23 cellular contexts compared by ENCODE assay signal in genomic region chr1:170174395-170174794, GRCh38. TPM values are rescaled to one million over a fixed set of nuclear protein-coding genes. Genes with fewer than 3 reads are reported as not detected.
"Had no signal": no experiment of that assay in that cellular context is flagged by ENCODE, and none has a peak within 500 bp of the region (broad histone marks: within the 10 kb centered on the region; RNA-seq: fewer than 3 reads in every experiment).

No MANE protein-coding gene starts in this region.

- H3K36me3 ChIP-seq: Peyer's patch, SJCRH30 had no signal

- H3K27ac ChIP-seq: KMS-11, PC-9, Peyer's patch, SJCRH30 had no signal

- H3K27me3 ChIP-seq: Peyer's patch, SJCRH30 had no signal

- DNase-seq: Kasumi-1; MV-4-11; NCI-H1048; NCI-H1105; NCI-H1436 treated with DMSO at 0.1 percent for 48 hours; NCI-H1694; NCI-H1930; NCI-H2081; NCI-H2171; NCI-H446; NCI-H510A; NCI-H524 treated with DMSO at 0.1 percent for 48 hours; NCI-H774; NK-92 treated with Interleukin-12 subunit alpha and Interleukin-12 subunit beta, amount 100 ng/mL, for 24 hours; Peyer's patch; SHP77 treated with DMSO at 0.1 percent for 48 hours; SJCRH30 had no signal

- H3K4me1 ChIP-seq: Peyer's patch, SJCRH30 had no signal

- H3K4me3 ChIP-seq: PC-9, Peyer's patch, SJCRH30 had no signal

- H3K9ac ChIP-seq: KMS-11 had no signal

- H2AFZ ChIP-seq: PC-9 had no signal

- H3K9me3 ChIP-seq: Peyer's patch, SJCRH30 had no signal

- H3K4me2 ChIP-seq: KMS-11, PC-9 had no signal

RNA-seq across cellular contexts. Expression of gene NTMT2, which starts 28.6 kb away (rescaled TPM):
- total RNA-seq: HT-29, IMR-90, MCF 10A, PC-9, Peyer's patch, RPMI7951, SJCRH30 had no signal
- polyA plus RNA-seq: IMR-90 had no signal
